27 cellular contexts compared by ENCODE assay signal in the genomic region with DNA sequence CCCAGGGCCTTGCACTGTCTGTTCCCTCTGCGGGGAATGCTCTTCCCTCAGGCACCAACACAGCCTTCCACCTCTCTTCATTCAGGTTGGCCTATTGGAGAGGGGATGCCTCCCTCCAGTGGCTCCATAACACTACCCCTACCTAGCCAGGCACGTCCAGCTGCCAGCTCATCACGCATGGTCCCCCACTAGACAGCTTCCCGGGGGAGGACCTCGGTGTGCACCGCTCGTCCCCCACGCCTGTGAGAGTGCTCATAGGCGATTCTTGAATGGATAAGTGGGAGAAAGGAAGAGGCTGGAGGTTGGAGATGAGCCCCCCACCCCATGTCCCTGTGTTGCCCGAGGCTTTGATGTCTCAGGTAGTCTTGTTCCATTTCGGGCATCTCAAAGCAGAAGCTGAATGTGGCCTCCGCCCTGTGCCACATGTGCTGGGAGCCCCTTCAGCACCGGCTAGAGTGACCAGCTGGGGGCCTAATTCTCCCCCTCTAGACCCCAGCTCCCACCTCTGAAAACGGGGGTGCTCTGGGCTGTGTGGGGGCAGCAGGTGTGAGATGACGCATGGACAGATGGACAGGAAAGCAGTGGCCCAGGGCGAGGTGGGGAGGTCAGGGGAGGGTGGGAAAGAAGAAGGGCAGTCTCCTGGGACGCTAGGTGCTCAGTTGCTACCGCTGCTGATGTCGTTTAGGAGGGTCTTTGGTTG.
"Had no signal": no experiment of that assay in that cellular context is flagged by ENCODE, and none has a peak within 500 bp of the region (broad histone marks: within the 10 kb centered on the region; RNA-seq: fewer than 3 reads in every experiment).

No MANE protein-coding gene starts in this region.

- ATAC-seq: activated CD4-positive, CD25-positive, alpha-beta regulatory T cell treated with anti-CD3 and anti-CD28 coated beads, Interleukin-2, amount 50 U/mL, for 24 hours; activated CD8-positive, alpha-beta T cell treated with anti-CD3 and anti-CD28 coated beads for 36 hours; activated T-cell treated with anti-CD3 and anti-CD28 coated beads, Interleukin-2, amount 50 U/mL, for 72 hours; Panc1; SK-N-SH treated with all-trans-retinoic acid at 6 μM for 48 hours had no signal

- H3K27me3 ChIP-seq: brain microvascular endothelial cell, cardiac muscle cell, MG63 had no signal

- H3K9me3 Mint-ChIP-seq: activated CD8-positive, alpha-beta T cell treated with anti-CD3 and anti-CD28 coated beads for 36 hours; activated naive CD4-positive, alpha-beta T cell treated with anti-CD3 and anti-CD28 coated beads, Interleukin-2, amount 10 ng/mL, durations not matched to agents 7 days and 5 days; activated T-cell treated with anti-CD3 and anti-CD28 coated beads, Interleukin-2, amount 50 U/mL, for 72 hours; activated T-helper 2 cell treated with anti-CD3 and anti-CD28 coated beads, Interferon-gamma antibody, Interleukin-2, Interleukin-4, amounts not matched to agents 10 μg/mL and 5 μg/mL and 100 μg/mL, durations not matched to agents 14 hours and 24 hours and 36 hours; T-helper 2 cell treated with Interferon-gamma antibody and Interleukin-4, amounts not matched to agents 5 μg/mL and 100 μg/mL, for 36 hours had no signal

- H3K9me3 ChIP-seq: MG63, SJSA1 had no signal

- DNase-seq: activated CD4-positive, alpha-beta T cell treated with anti-CD3 and anti-CD28 coated beads for 4 hours; activated CD8-positive, alpha-beta memory T cell treated with anti-CD3 and anti-CD28 coated beads, Interleukin-2, amount 50 U/mL, for 4 hours; activated CD8-positive, alpha-beta T cell treated with anti-CD3 and anti-CD28 coated beads for 36 hours; activated gamma-delta T cell treated with Interleukin-2 at 50 U/mL for 16 hours; activated naive CD4-positive, alpha-beta T cell treated with anti-CD3 and anti-CD28 coated beads, Interleukin-2, amount 10 ng/mL, durations not matched to agents 7 days and 5 days; activated T-cell treated with anti-CD3 and anti-CD28 coated beads, Interleukin-2, amount 50 U/mL, for 72 hours; amniotic stem cell; MG63; MV-4-11; NCI-H1092 treated with DMSO at 0.1 percent for 48 hours; NCI-H1436; NCI-H1694 treated with DMSO at 0.1 percent for 48 hours; NCI-H2081; NCI-H510A treated with DMSO at 0.1 percent for 48 hours; NCI-H69; NK-92 treated with Interleukin-12 subunit alpha and Interleukin-12 subunit beta, amount 100 ng/mL, for 24 hours; OCI-M1; RPMI8226; SHP77 had no signal

- H3K27ac ChIP-seq: brain microvascular endothelial cell, cardiac muscle cell, SJSA1 had no signal

- H3K4me3 Mint-ChIP-seq: activated CD8-positive, alpha-beta T cell treated with anti-CD3 and anti-CD28 coated beads for 36 hours; activated naive CD4-positive, alpha-beta T cell treated with anti-CD3 and anti-CD28 coated beads, Interleukin-2, amount 10 ng/mL, durations not matched to agents 7 days and 5 days; activated T-cell treated with anti-CD3 and anti-CD28 coated beads, Interleukin-2, amount 50 U/mL, for 72 hours; T-helper 2 cell treated with Interferon-gamma antibody and Interleukin-4, amounts not matched to agents 5 μg/mL and 100 μg/mL, for 36 hours had no signal

- H3K4me3 ChIP-seq: cardiac muscle cell, MG63, SJSA1 had no signal

- H3K4me1 ChIP-seq: SJSA1 had no signal

- H3K27ac Mint-ChIP-seq: activated CD8-positive, alpha-beta T cell treated with anti-CD3 and anti-CD28 coated beads for 36 hours; activated naive CD4-positive, alpha-beta T cell treated with anti-CD3 and anti-CD28 coated beads, Interleukin-2, amount 10 ng/mL, durations not matched to agents 7 days and 5 days; activated T-cell treated with anti-CD3 and anti-CD28 coated beads, Interleukin-2, amount 50 U/mL, for 72 hours; activated T-helper 2 cell treated with anti-CD3 and anti-CD28 coated beads, Interferon-gamma antibody, Interleukin-2, Interleukin-4, amounts not matched to agents 10 μg/mL and 5 μg/mL and 100 μg/mL, durations not matched to agents 14 hours and 24 hours and 36 hours; T-helper 2 cell treated with Interferon-gamma antibody and Interleukin-4, amounts not matched to agents 5 μg/mL and 100 μg/mL, for 36 hours had no signal

- H3K36me3 Mint-ChIP-seq: activated naive CD4-positive, alpha-beta T cell treated with anti-CD3 and anti-CD28 coated beads, Interleukin-2, amount 10 ng/mL, durations not matched to agents 7 days and 5 days had no signal

- H3K4me1 Mint-ChIP-seq: activated naive CD4-positive, alpha-beta T cell treated with anti-CD3 and anti-CD28 coated beads, Interleukin-2, amount 10 ng/mL, durations not matched to agents 7 days and 5 days had no signal

- H3K36me3 ChIP-seq: brain microvascular endothelial cell, cardiac muscle cell, MG63, SJSA1 had no signal
